In the genomic region with DNA sequence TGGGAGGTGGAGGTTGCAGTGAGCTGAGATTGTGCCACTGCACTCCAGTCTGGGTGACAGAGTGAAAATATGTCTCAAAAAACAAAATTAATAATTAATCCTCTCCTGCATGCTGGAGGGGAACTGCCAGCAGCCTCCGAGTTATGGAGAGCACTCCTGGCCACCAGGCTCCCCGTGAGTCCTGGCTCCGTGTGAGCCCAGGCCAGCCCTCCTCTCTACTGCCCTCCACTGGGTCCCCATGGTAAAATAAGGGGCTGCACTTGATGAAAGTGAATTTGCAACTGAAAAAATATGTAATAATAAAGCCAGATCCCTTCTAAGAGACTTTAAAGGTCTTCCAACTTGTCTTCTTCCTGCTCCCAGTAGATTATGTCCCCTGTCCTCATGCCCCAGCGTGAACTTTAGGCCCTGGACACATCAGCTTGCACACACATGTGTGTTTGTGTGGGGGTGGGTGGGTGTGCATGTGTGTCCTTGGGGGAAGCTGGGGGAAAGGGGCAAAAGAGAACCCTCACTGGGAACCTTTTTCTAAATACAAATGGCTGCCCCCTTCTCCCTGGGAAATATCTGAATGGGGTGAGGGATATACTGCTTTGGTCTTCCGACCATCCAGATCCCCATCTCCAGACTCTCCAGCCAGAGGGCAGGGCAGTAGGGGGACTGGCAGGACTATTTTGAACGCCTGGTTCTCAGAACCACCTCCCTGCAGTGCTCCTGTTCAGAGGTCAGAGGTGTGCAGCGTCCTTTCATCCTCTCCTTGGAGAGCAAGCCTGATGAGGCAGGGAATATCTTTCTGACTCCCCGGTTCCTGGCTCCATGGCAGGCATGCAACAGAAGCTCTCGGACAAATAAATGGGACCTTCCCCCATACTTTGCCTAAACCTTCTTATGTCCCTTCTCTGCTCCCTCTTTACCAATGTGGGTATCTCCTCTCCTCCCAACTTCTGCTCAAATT, we compare ENCODE assay signal across 8 cellular contexts. TPM values are rescaled to one million over a fixed set of nuclear protein-coding genes. Genes with fewer than 3 reads are reported as not detected.
DNase-seq lines count a peak whose midpoint lies in the region; ATAC-seq and TF ChIP-seq lines count a peak whose summit lies in the region.

No MANE protein-coding gene starts in this region.

- H3K27ac Mint-ChIP-seq in activated CD8-positive, alpha-beta T cell treated with anti-CD3 and anti-CD28 coated beads for 36 hours = no peak overlapping the region
- H3K27ac Mint-ChIP-seq in glutamatergic neuron (ENCODE audit: unreplicated experiment) = no peak overlapping the region

- peak; percentile 90 for ATAC-seq in HG03139 (IDR thresholded peaks at IDR 0.05; ENCODE audit: unreplicated experiment)
- ATAC-seq in activated CD8-positive, alpha-beta T cell treated with anti-CD3 and anti-CD28 coated beads for 36 hours = peak; percentile 87

- H3K9me3 Mint-ChIP-seq in activated CD8-positive, alpha-beta T cell treated with anti-CD3 and anti-CD28 coated beads for 36 hours = no peaks in the 10 kb centered on the region
- no peaks in the 10 kb centered on the region for H3K9me3 Mint-ChIP-seq in glutamatergic neuron (ENCODE audit: unreplicated experiment)

- POLR2A ChIA-PET in activated CD8-positive, alpha-beta T cell treated with anti-CD3 and anti-CD28 coated beads for 36 hours (lab: Charles Lee) = no interaction called here

- intact Hi-C loops in activated CD8-positive, alpha-beta T cell treated with anti-CD3 and anti-CD28 coated beads for 36 hours (cut with micrococcal nuclease) = no loop called here

- DNase-seq in GDM1 (lab: John Stamatoyannopoulos, UW) = peak; percentile 23
- peak; percentile 51 for DNase-seq in activated CD8-positive, alpha-beta T cell treated with anti-CD3 and anti-CD28 coated beads for 36 hours
- peak; percentile 77 for DNase-seq in left kidney (ENCODE audit: low read depth, low spot score)
- no peak for DNase-seq in COLO829 (ENCODE audit: low spot score)
- DNase-seq in DMS53 treated with DMSO at 0.1 percent for 48 hours (lab: John Stamatoyannopoulos, UW; ENCODE audit: unreplicated experiment) = no peak
- no peak for DNase-seq in A172 (ENCODE audit: low spot score)
- DNase-seq in glutamatergic neuron = no peak

- TF ChIP-seq CTCF in activated CD8-positive, alpha-beta T cell treated with anti-CD3 and anti-CD28 coated beads for 36 hours (IDR thresholded peaks at IDR 0.05) = peak; percentile 59
- TF ChIP-seq CTCF in glutamatergic neuron (IDR thresholded peaks at IDR 0.05; ENCODE audit: partially characterized antibody, unreplicated experiment) = no peak

- no peaks in the 10 kb centered on the region for H3K27me3 Mint-ChIP-seq in activated CD8-positive, alpha-beta T cell treated with anti-CD3 and anti-CD28 coated beads for 36 hours
- H3K27me3 Mint-ChIP-seq in glutamatergic neuron (ENCODE audit: unreplicated experiment) = no peaks in the 10 kb centered on the region

- no peaks in the 10 kb centered on the region for H3K4me1 Mint-ChIP-seq in activated CD8-positive, alpha-beta T cell treated with anti-CD3 and anti-CD28 coated beads for 36 hours (ENCODE audit: low read depth)
- no peaks in the 10 kb centered on the region for H3K4me1 Mint-ChIP-seq in glutamatergic neuron (ENCODE audit: low read depth, unreplicated experiment)

- no peaks in the 10 kb centered on the region for H3K36me3 Mint-ChIP-seq in activated CD8-positive, alpha-beta T cell treated with anti-CD3 and anti-CD28 coated beads for 36 hours (ENCODE audit: low read depth)
- no peaks in the 10 kb centered on the region for H3K36me3 Mint-ChIP-seq in glutamatergic neuron (ENCODE audit: unreplicated experiment)

- H3K4me3 Mint-ChIP-seq in activated CD8-positive, alpha-beta T cell treated with anti-CD3 and anti-CD28 coated beads for 36 hours = no peak overlapping the region
- no peak overlapping the region for H3K4me3 Mint-ChIP-seq in glutamatergic neuron (ENCODE audit: unreplicated experiment)

- CTCF ChIA-PET in activated CD8-positive, alpha-beta T cell treated with anti-CD3 and anti-CD28 coated beads for 36 hours (lab: Charles Lee) = interaction anchor here (0.7 to 2.1 kb wide), 6 partner anchors 8 to 180 kb away, joined by 3 to 7 read pairs (median 4); a partner anchor contains a TSS

RNA-seq across cellular contexts. Expression of a gene that starts 26.2 kb away (rescaled TPM):
- total RNA-seq in activated CD8-positive, alpha-beta T cell treated with anti-CD3 and anti-CD28 coated beads for 36 hours = 10 to 100 TPM; 29.9 to 30.0 TPM
- total RNA-seq in A172 (2014; rRNA removed; shearing (Covaris generic)) = 83.8 and 88.5 TPM in 2 replicates
- 3.4 TPM for total RNA-seq in glutamatergic neuron (ENCODE audit: unreplicated experiment)

Comparison
In these comparisons a context has a peak if more than half of its experiments do, and no peak if none do; other contexts are left out.
1. DNase-seq: peak in GDM1 (single experiment), activated CD8-positive, alpha-beta T cell treated with anti-CD3 and anti-CD28 coated beads for 36 hours (single experiment) and left kidney (single experiment); none in COLO829 (single experiment), DMS53 treated with DMSO at 0.1 percent for 48 hours (single experiment), A172 (single experiment) and glutamatergic neuron (single experiment).